9 cellular contexts compared by ENCODE assay signal in genomic region chr2:231701456-231702373, GRCh38. TPM values are rescaled to one million over a fixed set of nuclear protein-coding genes. Genes with fewer than 3 reads are reported as not detected.
DNase-seq lines count a peak whose midpoint lies in the region; ATAC-seq, FAIRE-seq and TF ChIP-seq lines count a peak whose summit lies in the region.
"Had no signal": no experiment of that assay in that cellular context is flagged by ENCODE, and none has a peak within 500 bp of the region (broad histone marks: within the 10 kb centered on the region; RNA-seq: fewer than 3 reads in every experiment).

No MANE protein-coding gene starts in this region.

- H3K4me1 Mint-ChIP-seq in HFFc6 (ENCODE audit: low read depth): peaks cover under 1% of the 10 kb centered on the region; the same call in 1 of the 2 replicates

- H3K27me3 ChIP-seq in keratinocyte (ENCODE audit: control insufficient read depth, extremely low read depth, insufficient read depth, low read length): no peaks in the 10 kb centered on the region
- no peaks in the 10 kb centered on the region for H3K27me3 ChIP-seq in upper lobe of right lung

- no peak overlapping the region for H3K27ac Mint-ChIP-seq in HFFc6

- H3K4me3 ChIP-seq in keratinocyte (ENCODE audit: control insufficient read depth in 2 of 3, extremely low read depth in 1 of 3, insufficient read depth in 2 of 3, low read depth in 1 of 3, low read length in 3 of 3): peak overlapping the region in 1 of 3 experiments; percentile 52
- no peak overlapping the region for H3K4me3 ChIP-seq in upper lobe of right lung
- H3K4me3 ChIP-seq: A549 had no signal

- FAIRE-seq in keratinocyte (lab: Jason Lieb, UNC): peak; percentile 78
- FAIRE-seq: A549 had no signal

- no peaks in the 10 kb centered on the region for H4K20me1 ChIP-seq in keratinocyte (ENCODE audit: control insufficient read depth, extremely low read depth, insufficient read depth, low read length)

- H3K9ac ChIP-seq in keratinocyte (ENCODE audit: control insufficient read depth, extremely low read depth, insufficient read depth, low read length): peak overlapping the region; percentile 51

- peaks cover 6% of the 10 kb centered on the region for H3K79me2 ChIP-seq in keratinocyte (ENCODE audit: control insufficient read depth, insufficient read depth, low read length)

- no peaks in the 10 kb centered on the region for H3K9me1 ChIP-seq in keratinocyte (ENCODE audit: control insufficient read depth, extremely low read depth, insufficient read depth, low read length)

- H3K9me3 Mint-ChIP-seq in HFFc6: no peaks in the 10 kb centered on the region

- no peak overlapping the region for H3K4me3 Mint-ChIP-seq in HFFc6

- dilution Hi-C loops in keratinocyte (cut with MboI; ENCODE audit: extremely low pct_ligation_motif_present, low sequenced_read_pairs): no loop called here

- intact Hi-C loops in upper lobe of right lung (cut with DNase I): no loop called here

- H3K36me3 Mint-ChIP-seq in HFFc6 (ENCODE audit: low read depth): no peaks in the 10 kb centered on the region; the same call in 1 of the 2 replicates

- H3K27ac ChIP-seq in angular gyrus (ENCODE audit: low read depth, low read length) (peak overlapping the region; percentile 10), keratinocyte (ENCODE audit: control insufficient read depth, insufficient read depth, low read length) (peak overlapping the region; percentile 65), upper lobe of right lung (peak overlapping the region; percentile 74)

- TF ChIP-seq CTCF in keratinocyte (optimal IDR thresholded peaks at IDR 0.05 in 1 of 3, IDR thresholded peaks at IDR 0.05 in 1 of 3, conservative IDR thresholded peaks at IDR 0.05 in 1 of 3; ENCODE audit: extremely low read depth in 1 of 3, insufficient read depth in 2 of 3, low read length in 3 of 3) (no peak), upper lobe of right lung (IDR thresholded peaks at IDR 0.05) (no peak), HFFc6 (IDR thresholded peaks at IDR 0.05) (no peak)

- peak; percentile 72 for ATAC-seq in upper lobe of right lung
- no peak for ATAC-seq in GM21786 (IDR thresholded peaks at IDR 0.05; ENCODE audit: unreplicated experiment)
- ATAC-seq: A549 had no signal

- H2AFZ ChIP-seq in keratinocyte (ENCODE audit: control insufficient read depth, low read length): peak overlapping the region; percentile 86

- H3K9me3 ChIP-seq in keratinocyte (ENCODE audit: control insufficient read depth, low read depth, low read length) (no peaks in the 10 kb centered on the region), upper lobe of right lung (no peaks in the 10 kb centered on the region)
- H3K9me3 ChIP-seq: A549 had no signal

- peaks cover 2% of the 10 kb centered on the region; the same call in 1 of the 2 replicates for H3K27me3 Mint-ChIP-seq in HFFc6 (ENCODE audit: insufficient read depth)

- peak overlapping the region; percentile 79 for H3K4me2 ChIP-seq in keratinocyte (ENCODE audit: control insufficient read depth, extremely low read depth, insufficient read depth, low read depth, low read length)
- H3K4me2 ChIP-seq: A549 had no signal

- DNase-seq in NCI-H2227 (lab: John Stamatoyannopoulos, UW; ENCODE audit: unreplicated experiment) (peak; percentile 16), NCI-H2227 treated with DMSO at 0.1 percent for 48 hours (lab: John Stamatoyannopoulos, UW) (no peak), keratinocyte (ENCODE audit: low read depth, low spot score) (no peak), upper lobe of right lung (peak; percentile 95), HFFc6 (no peak)
- DNase-seq in activated CD8-positive, alpha-beta memory T cell treated with anti-CD3 and anti-CD28 coated beads for 24 hours: no peak

- H3K4me1 ChIP-seq in keratinocyte (ENCODE audit: control insufficient read depth, extremely low read depth, insufficient read depth, low read length) (peaks cover 19% of the 10 kb centered on the region), upper lobe of right lung (peaks cover 16% of the 10 kb centered on the region)

- H3K36me3 ChIP-seq in keratinocyte (ENCODE audit: control insufficient read depth in 2 of 2, extremely low read depth in 1 of 2, insufficient read depth in 2 of 2, low read length in 2 of 2): no peaks in the 10 kb centered on the region
- no peaks in the 10 kb centered on the region for H3K36me3 ChIP-seq in upper lobe of right lung

RNA-seq across cellular contexts. Expression of gene PTMA, which starts 6.6 kb away (rescaled TPM):
- 200 to 691 TPM (median 598 TPM) in 3 replicates for polyA plus RNA-seq in keratinocyte
- polyA plus RNA-seq in keratinocyte (2011; ENCODE audit: low read depth): 225 TPM
- 365 and 669 TPM in 2 replicates for polyA plus RNA-seq in keratinocyte (2011; cell fraction: cytosol; rRNA removed)
- polyA plus RNA-seq in keratinocyte (2011; cell fraction: nucleus; rRNA removed): 172 and 224 TPM in 2 replicates
- 295 and 1,005 TPM in 2 replicates for polyA plus RNA-seq in keratinocyte (2012; ENCODE audit: low replicate concordance)
- 30.7 to 59.6 TPM (median 58.6 TPM) in 3 replicates for polyA minus RNA-seq in keratinocyte
- polyA minus RNA-seq in keratinocyte (2011; cell fraction: cytosol; rRNA and poly(A)+ RNA removed): 399 TPM
- polyA minus RNA-seq in keratinocyte (2011; cell fraction: nucleus; rRNA and poly(A)+ RNA removed): 57.3 and 58.8 TPM in 2 replicates
- 744 TPM for total RNA-seq in upper lobe of right lung
- total RNA-seq in HFFc6 (2021; fragmentation: NEBNext Ultra II Directional; extraction: Animal tissue kit (Norgen Biotek cat#: 25700)): 100 to 1,000 TPM; 467 to 853 (median 787) TPM

Comparison
In these comparisons a context has a peak if more than half of its experiments do, and no peak if none do; other contexts are left out.
1. DNase-seq: peak in NCI-H2227 (single experiment) and upper lobe of right lung (single experiment); none in NCI-H2227 treated with DMSO at 0.1 percent for 48 hours (single experiment), keratinocyte (single experiment), activated CD8-positive, alpha-beta memory T cell treated with anti-CD3 and anti-CD28 coated beads for 24 hours (single experiment) and HFFc6 (single experiment).
2. H3K27ac ChIP-seq: peak in every context shown above with its lines; median percentile 74 in upper lobe of right lung; 65 in keratinocyte; 10 in angular gyrus.